In the genomic region with DNA sequence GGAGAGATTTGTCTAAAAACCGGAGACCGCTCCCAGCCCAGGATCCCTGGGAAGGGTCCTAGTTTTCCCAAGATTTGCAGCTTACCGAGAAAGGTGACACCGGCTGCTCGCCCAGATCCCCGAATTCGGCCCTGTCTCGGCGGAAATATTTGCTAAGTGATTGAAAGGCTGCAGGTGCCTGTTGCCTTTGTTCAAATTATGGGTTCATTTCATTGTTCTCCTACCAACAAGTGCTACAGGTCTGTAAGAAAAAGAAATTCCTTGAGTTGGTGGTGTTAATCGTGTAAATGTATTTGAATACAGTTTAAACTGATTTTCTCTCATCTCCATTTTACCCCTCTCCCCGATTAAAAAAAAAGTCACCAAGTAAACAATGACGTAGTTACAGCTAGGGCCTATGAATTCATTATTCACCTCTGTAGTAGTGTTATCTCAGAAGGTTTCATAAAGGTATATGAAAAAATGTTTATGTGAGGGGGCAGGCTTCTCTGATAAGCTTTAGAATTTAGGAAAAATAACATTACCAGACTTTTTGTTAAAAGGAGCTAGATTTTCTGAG, we compare ENCODE assay signal across 1 cellular context.
TF ChIP-seq lines count a peak whose summit lies in the region.

No MANE protein-coding gene starts in this region.

TF ChIP-seq in HEK293, 187 proteins besides CTCF, POLR2A, EP300 and RAD21 (continued from another document and continues in another):
- TF ChIP-seq, protein P1, sequence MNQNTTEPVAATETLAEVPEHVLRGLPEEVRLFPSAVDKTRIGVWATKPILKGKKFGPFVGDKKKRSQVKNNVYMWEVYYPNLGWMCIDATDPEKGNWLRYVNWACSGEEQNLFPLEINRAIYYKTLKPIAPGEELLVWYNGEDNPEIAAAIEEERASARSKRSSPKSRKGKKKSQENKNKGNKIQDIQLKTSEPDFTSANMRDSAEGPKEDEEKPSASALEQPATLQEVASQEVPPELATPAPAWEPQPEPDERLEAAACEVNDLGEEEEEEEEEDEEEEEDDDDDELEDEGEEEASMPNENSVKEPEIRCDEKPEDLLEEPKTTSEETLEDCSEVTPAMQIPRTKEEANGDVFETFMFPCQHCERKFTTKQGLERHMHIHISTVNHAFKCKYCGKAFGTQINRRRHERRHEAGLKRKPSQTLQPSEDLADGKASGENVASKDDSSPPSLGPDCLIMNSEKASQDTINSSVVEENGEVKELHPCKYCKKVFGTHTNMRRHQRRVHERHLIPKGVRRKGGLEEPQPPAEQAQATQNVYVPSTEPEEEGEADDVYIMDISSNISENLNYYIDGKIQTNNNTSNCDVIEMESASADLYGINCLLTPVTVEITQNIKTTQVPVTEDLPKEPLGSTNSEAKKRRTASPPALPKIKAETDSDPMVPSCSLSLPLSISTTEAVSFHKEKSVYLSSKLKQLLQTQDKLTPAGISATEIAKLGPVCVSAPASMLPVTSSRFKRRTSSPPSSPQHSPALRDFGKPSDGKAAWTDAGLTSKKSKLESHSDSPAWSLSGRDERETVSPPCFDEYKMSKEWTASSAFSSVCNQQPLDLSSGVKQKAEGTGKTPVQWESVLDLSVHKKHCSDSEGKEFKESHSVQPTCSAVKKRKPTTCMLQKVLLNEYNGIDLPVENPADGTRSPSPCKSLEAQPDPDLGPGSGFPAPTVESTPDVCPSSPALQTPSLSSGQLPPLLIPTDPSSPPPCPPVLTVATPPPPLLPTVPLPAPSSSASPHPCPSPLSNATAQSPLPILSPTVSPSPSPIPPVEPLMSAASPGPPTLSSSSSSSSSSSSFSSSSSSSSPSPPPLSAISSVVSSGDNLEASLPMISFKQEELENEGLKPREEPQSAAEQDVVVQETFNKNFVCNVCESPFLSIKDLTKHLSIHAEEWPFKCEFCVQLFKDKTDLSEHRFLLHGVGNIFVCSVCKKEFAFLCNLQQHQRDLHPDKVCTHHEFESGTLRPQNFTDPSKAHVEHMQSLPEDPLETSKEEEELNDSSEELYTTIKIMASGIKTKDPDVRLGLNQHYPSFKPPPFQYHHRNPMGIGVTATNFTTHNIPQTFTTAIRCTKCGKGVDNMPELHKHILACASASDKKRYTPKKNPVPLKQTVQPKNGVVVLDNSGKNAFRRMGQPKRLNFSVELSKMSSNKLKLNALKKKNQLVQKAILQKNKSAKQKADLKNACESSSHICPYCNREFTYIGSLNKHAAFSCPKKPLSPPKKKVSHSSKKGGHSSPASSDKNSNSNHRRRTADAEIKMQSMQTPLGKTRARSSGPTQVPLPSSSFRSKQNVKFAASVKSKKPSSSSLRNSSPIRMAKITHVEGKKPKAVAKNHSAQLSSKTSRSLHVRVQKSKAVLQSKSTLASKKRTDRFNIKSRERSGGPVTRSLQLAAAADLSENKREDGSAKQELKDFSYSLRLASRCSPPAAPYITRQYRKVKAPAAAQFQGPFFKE (tag by site-specific recombination; IDR thresholded peaks at IDR 0.05; ENCODE audit: borderline replicate concordance), result no peak
- TF ChIP-seq IKZF3 (tag by site-specific recombination; IDR thresholded peaks at IDR 0.05) (peak; percentile 80), SCRT2 (tag by site-specific recombination; IDR thresholded peaks at IDR 0.05) (peak; percentile 99), ZNF175 (tag by site-specific recombination; IDR thresholded peaks at IDR 0.05) (no peak), ZNF174 (tag by site-specific recombination; IDR thresholded peaks at IDR 0.05) (no peak), ZNF335 (tag by site-specific recombination; conservative IDR thresholded peaks at IDR 0.05) (peak; percentile 93), ZNF302 (tag by site-specific recombination; IDR thresholded peaks at IDR 0.05; ENCODE audit: low read depth) (no peak), ZNF544 (tag by site-specific recombination; IDR thresholded peaks at IDR 0.05) (no peak), ZNF169 (tag by site-specific recombination; IDR thresholded peaks at IDR 0.05) (no peak), KLF8 (tag by site-specific recombination; IDR thresholded peaks at IDR 0.05) (peak; percentile 10; the same call in 1 of the 2 replicates), ZNF529 (tag by site-specific recombination; IDR thresholded peaks at IDR 0.05; ENCODE audit: insufficient replicate concordance) (no peak), ZNF214 (tag by site-specific recombination; IDR thresholded peaks at IDR 0.05; ENCODE audit: borderline replicate concordance) (no peak), ZNF366 (tag by site-specific recombination; conservative IDR thresholded peaks at IDR 0.05) (no peak; the same call in 1 of the 2 replicates), ZNF433 (tag by site-specific recombination; IDR thresholded peaks at IDR 0.05; ENCODE audit: low read depth) (no peak), YY1 (tag by site-specific recombination; IDR thresholded peaks at IDR 0.05) (no peak), ZNF354C (tag by site-specific recombination; IDR thresholded peaks at IDR 0.05; ENCODE audit: borderline replicate concordance, low read depth) (no peak), ZNF473 (tag by site-specific recombination; IDR thresholded peaks at IDR 0.05) (no peak), ZBTB21 (tag by site-specific recombination; IDR thresholded peaks at IDR 0.05) (peak; percentile 66; the same call in 1 of the 2 replicates), OSR2 (tag by site-specific recombination; IDR thresholded peaks at IDR 0.05) (no peak), ZBTB17 (tag by site-specific recombination; IDR thresholded peaks at IDR 0.05) (peak; percentile 82), ZNF747 (tag by site-specific recombination; IDR thresholded peaks at IDR 0.05) (no peak), ZNF555 (tag by site-specific recombination; conservative IDR thresholded peaks at IDR 0.05) (no peak), GLI2 (tag by site-specific recombination; IDR thresholded peaks at IDR 0.05; ENCODE audit: borderline replicate concordance, low read depth) (no peak), ZNF776 (tag by site-specific recombination; IDR thresholded peaks at IDR 0.05; ENCODE audit: borderline replicate concordance) (no peak), ZNF664 (tag by site-specific recombination; IDR thresholded peaks at IDR 0.05) (no peak), ZNF530 (tag by site-specific recombination; IDR thresholded peaks at IDR 0.05; ENCODE audit: low read depth) (no peak), MZF1 (tag by site-specific recombination; IDR thresholded peaks at IDR 0.05; ENCODE audit: borderline replicate concordance) (peak; percentile 86), RBAK (tag by site-specific recombination; IDR thresholded peaks at IDR 0.05) (no peak), SP3 (tag by site-specific recombination; IDR thresholded peaks at IDR 0.05) (peak; percentile 13; the same call in 1 of the 2 replicates), KLF10 (tag by site-specific recombination; IDR thresholded peaks at IDR 0.05) (no peak; the same call in 1 of the 2 replicates), ZNF211 (tag by site-specific recombination; IDR thresholded peaks at IDR 0.05; ENCODE audit: low read depth) (no peak), ZNF624 (tag by site-specific recombination; IDR thresholded peaks at IDR 0.05) (no peak), ZBTB7A (tag by site-specific recombination; IDR thresholded peaks at IDR 0.05; ENCODE audit: low read depth) (no peak), OVOL3 (tag by site-specific recombination; IDR thresholded peaks at IDR 0.05) (no peak), ZNF10 (tag by site-specific recombination; IDR thresholded peaks at IDR 0.05) (no peak), ZNF571 (tag by site-specific recombination; IDR thresholded peaks at IDR 0.05) (no peak), ZNF549 (tag by site-specific recombination; IDR thresholded peaks at IDR 0.05) (no peak), ZEB2 (tag by site-specific recombination; IDR thresholded peaks at IDR 0.05) (peak; percentile 76), ZNF701 (tag by site-specific recombination; IDR thresholded peaks at IDR 0.05) (no peak), ZNF596 (tag by site-specific recombination; IDR thresholded peaks at IDR 0.05) (no peak), ZNF157 (tag by site-specific recombination; IDR thresholded peaks at IDR 0.05) (no peak)
- TF ChIP-seq, protein P2, sequence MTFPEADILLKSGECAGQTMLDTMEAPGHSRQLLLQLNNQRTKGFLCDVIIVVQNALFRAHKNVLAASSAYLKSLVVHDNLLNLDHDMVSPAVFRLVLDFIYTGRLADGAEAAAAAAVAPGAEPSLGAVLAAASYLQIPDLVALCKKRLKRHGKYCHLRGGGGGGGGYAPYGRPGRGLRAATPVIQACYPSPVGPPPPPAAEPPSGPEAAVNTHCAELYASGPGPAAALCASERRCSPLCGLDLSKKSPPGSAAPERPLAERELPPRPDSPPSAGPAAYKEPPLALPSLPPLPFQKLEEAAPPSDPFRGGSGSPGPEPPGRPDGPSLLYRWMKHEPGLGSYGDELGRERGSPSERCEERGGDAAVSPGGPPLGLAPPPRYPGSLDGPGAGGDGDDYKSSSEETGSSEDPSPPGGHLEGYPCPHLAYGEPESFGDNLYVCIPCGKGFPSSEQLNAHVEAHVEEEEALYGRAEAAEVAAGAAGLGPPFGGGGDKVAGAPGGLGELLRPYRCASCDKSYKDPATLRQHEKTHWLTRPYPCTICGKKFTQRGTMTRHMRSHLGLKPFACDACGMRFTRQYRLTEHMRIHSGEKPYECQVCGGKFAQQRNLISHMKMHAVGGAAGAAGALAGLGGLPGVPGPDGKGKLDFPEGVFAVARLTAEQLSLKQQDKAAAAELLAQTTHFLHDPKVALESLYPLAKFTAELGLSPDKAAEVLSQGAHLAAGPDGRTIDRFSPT (tag by site-specific recombination; IDR thresholded peaks at IDR 0.05), result no peak
- TF ChIP-seq, protein P3, sequence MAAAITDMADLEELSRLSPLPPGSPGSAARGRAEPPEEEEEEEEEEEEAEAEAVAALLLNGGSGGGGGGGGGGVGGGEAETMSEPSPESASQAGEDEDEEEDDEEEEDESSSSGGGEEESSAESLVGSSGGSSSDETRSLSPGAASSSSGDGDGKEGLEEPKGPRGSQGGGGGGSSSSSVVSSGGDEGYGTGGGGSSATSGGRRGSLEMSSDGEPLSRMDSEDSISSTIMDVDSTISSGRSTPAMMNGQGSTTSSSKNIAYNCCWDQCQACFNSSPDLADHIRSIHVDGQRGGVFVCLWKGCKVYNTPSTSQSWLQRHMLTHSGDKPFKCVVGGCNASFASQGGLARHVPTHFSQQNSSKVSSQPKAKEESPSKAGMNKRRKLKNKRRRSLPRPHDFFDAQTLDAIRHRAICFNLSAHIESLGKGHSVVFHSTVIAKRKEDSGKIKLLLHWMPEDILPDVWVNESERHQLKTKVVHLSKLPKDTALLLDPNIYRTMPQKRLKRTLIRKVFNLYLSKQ (tag by site-specific recombination; IDR thresholded peaks at IDR 0.05; ENCODE audit: borderline replicate concordance), result no peak
- TF ChIP-seq, protein P4, sequence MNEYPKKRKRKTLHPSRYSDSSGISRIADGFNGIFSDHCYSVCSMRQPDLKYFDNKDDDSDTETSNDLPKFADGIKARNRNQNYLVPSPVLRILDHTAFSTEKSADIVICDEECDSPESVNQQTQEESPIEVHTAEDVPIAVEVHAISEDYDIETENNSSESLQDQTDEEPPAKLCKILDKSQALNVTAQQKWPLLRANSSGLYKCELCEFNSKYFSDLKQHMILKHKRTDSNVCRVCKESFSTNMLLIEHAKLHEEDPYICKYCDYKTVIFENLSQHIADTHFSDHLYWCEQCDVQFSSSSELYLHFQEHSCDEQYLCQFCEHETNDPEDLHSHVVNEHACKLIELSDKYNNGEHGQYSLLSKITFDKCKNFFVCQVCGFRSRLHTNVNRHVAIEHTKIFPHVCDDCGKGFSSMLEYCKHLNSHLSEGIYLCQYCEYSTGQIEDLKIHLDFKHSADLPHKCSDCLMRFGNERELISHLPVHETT (tag by site-specific recombination; IDR thresholded peaks at IDR 0.05), result 0 out of 2 replicates have a peak, but pooled peaks have one; percentile 33
- TF ChIP-seq, protein P5, sequence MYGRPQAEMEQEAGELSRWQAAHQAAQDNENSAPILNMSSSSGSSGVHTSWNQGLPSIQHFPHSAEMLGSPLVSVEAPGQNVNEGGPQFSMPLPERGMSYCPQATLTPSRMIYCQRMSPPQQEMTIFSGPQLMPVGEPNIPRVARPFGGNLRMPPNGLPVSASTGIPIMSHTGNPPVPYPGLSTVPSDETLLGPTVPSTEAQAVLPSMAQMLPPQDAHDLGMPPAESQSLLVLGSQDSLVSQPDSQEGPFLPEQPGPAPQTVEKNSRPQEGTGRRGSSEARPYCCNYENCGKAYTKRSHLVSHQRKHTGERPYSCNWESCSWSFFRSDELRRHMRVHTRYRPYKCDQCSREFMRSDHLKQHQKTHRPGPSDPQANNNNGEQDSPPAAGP (tag by site-specific recombination; IDR thresholded peaks at IDR 0.05), result no peak
- TF ChIP-seq, protein P6, sequence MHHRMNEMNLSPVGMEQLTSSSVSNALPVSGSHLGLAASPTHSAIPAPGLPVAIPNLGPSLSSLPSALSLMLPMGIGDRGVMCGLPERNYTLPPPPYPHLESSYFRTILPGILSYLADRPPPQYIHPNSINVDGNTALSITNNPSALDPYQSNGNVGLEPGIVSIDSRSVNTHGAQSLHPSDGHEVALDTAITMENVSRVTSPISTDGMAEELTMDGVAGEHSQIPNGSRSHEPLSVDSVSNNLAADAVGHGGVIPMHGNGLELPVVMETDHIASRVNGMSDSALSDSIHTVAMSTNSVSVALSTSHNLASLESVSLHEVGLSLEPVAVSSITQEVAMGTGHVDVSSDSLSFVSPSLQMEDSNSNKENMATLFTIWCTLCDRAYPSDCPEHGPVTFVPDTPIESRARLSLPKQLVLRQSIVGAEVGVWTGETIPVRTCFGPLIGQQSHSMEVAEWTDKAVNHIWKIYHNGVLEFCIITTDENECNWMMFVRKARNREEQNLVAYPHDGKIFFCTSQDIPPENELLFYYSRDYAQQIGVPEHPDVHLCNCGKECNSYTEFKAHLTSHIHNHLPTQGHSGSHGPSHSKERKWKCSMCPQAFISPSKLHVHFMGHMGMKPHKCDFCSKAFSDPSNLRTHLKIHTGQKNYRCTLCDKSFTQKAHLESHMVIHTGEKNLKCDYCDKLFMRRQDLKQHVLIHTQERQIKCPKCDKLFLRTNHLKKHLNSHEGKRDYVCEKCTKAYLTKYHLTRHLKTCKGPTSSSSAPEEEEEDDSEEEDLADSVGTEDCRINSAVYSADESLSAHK (tag by site-specific recombination; IDR thresholded peaks at IDR 0.05), result no peak
